32 cellular contexts compared by ENCODE assay signal in the genomic region with DNA sequence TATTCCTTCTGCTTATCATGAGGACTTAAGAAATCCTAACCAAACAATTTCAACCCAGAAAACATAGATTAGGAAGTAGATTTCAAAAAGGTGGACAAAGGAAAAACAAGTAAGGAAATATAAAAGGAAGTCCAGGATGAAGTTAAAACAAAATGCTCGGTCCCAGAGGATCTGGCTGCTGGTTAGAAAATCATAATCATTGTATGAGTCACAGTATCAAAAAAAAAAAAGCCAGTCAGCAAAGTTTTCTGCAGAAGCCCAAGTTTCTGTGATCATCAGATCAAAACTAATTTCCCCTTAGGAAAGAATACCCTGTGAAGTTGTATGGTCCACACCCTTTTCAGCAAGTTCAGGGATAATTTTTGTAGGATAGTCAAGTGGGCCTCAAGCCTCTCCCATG. TPM values are rescaled to one million over a fixed set of nuclear protein-coding genes. Genes with fewer than 3 reads are reported as not detected.
DNase-seq lines count a peak whose midpoint lies in the region; ATAC-seq, FAIRE-seq and TF ChIP-seq lines count a peak whose summit lies in the region.
"Had no signal": no experiment of that assay in that cellular context is flagged by ENCODE, and none has a peak within 500 bp of the region (broad histone marks: within the 10 kb centered on the region; RNA-seq: fewer than 3 reads in every experiment).

No MANE protein-coding gene starts in this region.

- no peak for TF ChIP-seq CTCF in A549 (IDR thresholded peaks at IDR 0.05)
- no peak for TF ChIP-seq CTCF in HFFc6 (IDR thresholded peaks at IDR 0.05)
- TF ChIP-seq CTCF in K562 (IDR thresholded peaks at IDR 0.05 in 2 of 3, conservative IDR thresholded peaks at IDR 0.05 in 1 of 3; ENCODE audit: insufficient read depth in 2 of 3, low read depth in 1 of 3, low read length in 3 of 3) = no peak

- no peaks in the 10 kb centered on the region for H3K27me3 Mint-ChIP-seq in HFFc6 (ENCODE audit: insufficient read depth)
- H3K27me3 Mint-ChIP-seq: type B pancreatic cell had no signal

- H3K9ac ChIP-seq in K562 (ENCODE audit: insufficient read depth in 1 of 2, low read depth in 2 of 2, low read length in 2 of 2) = no peak overlapping the region

- no peaks in the 10 kb centered on the region for H3K9me3 Mint-ChIP-seq in HFFc6
- H3K9me3 Mint-ChIP-seq: type B pancreatic cell had no signal

- H3K36me3 ChIP-seq in K562 (ENCODE audit: control insufficient read depth, insufficient read depth, low read length) = no peaks in the 10 kb centered on the region
- H3K36me3 ChIP-seq: right atrium auricular region had no signal

- H3K4me2 ChIP-seq in A549 = no peak overlapping the region
- H3K4me2 ChIP-seq in K562 (ENCODE audit: insufficient read depth, low read length) = no peak overlapping the region
- H3K4me2 ChIP-seq: PC-9 had no signal

- no peaks in the 10 kb centered on the region for H3K79me2 ChIP-seq in K562 (ENCODE audit: control insufficient read depth, insufficient read depth, low read length)

- H3K27ac Mint-ChIP-seq in HFFc6 = peak overlapping the region; percentile 32
- H3K27ac Mint-ChIP-seq: naive B cell, T-cell, type B pancreatic cell had no signal

- TF ChIP-seq RAD21 in A549 (conservative IDR thresholded peaks at IDR 0.05 in 1 of 2, IDR thresholded peaks at IDR 0.05 in 1 of 2) (no peak), K562 (CRISPR knock-in tag; conservative IDR thresholded peaks at IDR 0.05 in 1 of 2, IDR thresholded peaks at IDR 0.05 in 1 of 2) (no peak)

- intact Hi-C loops in K562 (cut with micrococcal nuclease) = no loop called here

- DNase-seq in A549 (ENCODE audit: low read depth in 1 of 2, low spot score in 1 of 2) (no peak), HFFc6 (no peak), K562 (ENCODE audit: extremely low read depth in 1 of 4, low spot score in 3 of 4) (no peak), fibroblast of the conjunctiva (ENCODE audit: low read depth) (peak; percentile 13)
- DNase-seq in activated CD4-positive, alpha-beta T cell treated with anti-CD3 and anti-CD28 coated beads for 4 hours = no peak
- no peak for DNase-seq in activated CD4-positive, alpha-beta T cell treated with anti-CD3 and anti-CD28 coated beads, Interleukin-2, amount 50 U/mL, for 48 hours
- DNase-seq: activated CD4-positive, alpha-beta T cell treated with anti-CD3 and anti-CD28 coated beads for 1 hour; activated naive CD4-positive, alpha-beta T cell treated with Interleukin-2 at 50 U/mL for 16 hours; activated T-cell treated with anti-CD3 and anti-CD28 coated beads, Interleukin-2, amount 50 U/mL, for 48 hours; anterior cingulate cortex; effector CD4-positive, alpha-beta T cell; H7; head of caudate nucleus; left cardiac atrium; mesenchymal stem cell; naive B cell; NCI-H1694 treated with DMSO at 0.1 percent for 48 hours; PC-9; SHP77 treated with DMSO at 0.1 percent for 48 hours; T-cell had no signal

- TF ChIP-seq POLR2A in A549 (IDR thresholded peaks at IDR 0.05; ENCODE audit: low read length) = no peak
- TF ChIP-seq POLR2A in K562 (conservative IDR thresholded peaks at IDR 0.05) = no peak

- in situ Hi-C loops in K562 (cut with MboI) = no loop called here

- no peak overlapping the region for H3K4me3 Mint-ChIP-seq in HFFc6
- H3K4me3 Mint-ChIP-seq: naive B cell, T-cell had no signal

- H3K9me1 ChIP-seq in K562 (ENCODE audit: control insufficient read depth, insufficient read depth, low read length) = no peaks in the 10 kb centered on the region

- no peaks in the 10 kb centered on the region for H4K20me1 ChIP-seq in K562 (replicated peaks; ENCODE audit: control insufficient read depth, insufficient read depth, low read length)

- H2AFZ ChIP-seq in K562 (ENCODE audit: low read depth, low read length) = no peak overlapping the region
- H2AFZ ChIP-seq: PC-9 had no signal

- H3K9me3 ChIP-seq in A549 (no peaks in the 10 kb centered on the region), K562 (replicated peaks; ENCODE audit: control insufficient read depth, insufficient read depth, low read depth, low read length) (no peaks in the 10 kb centered on the region)
- H3K9me3 ChIP-seq: right atrium auricular region had no signal

- no peak for TF ChIP-seq EP300 in A549 (IDR thresholded peaks at IDR 0.05)
- no peak for TF ChIP-seq EP300 in K562 (IDR thresholded peaks at IDR 0.05; ENCODE audit: low read length)

- ATAC-seq in A549 (no peak), K562 (no peak), GM18870 (IDR thresholded peaks at IDR 0.05; ENCODE audit: unreplicated experiment) (no peak), GM21717 (IDR thresholded peaks at IDR 0.05; ENCODE audit: unreplicated experiment) (no peak)
- ATAC-seq: esophagus mucosa, T-cell had no signal

- CTCF ChIA-PET in A549 (lab: Yijun Ruan, JAX) = no interaction called here
- CTCF ChIA-PET in K562 (lab: Yijun Ruan, JAX; ENCODE audit: low intra/inter-chr PET ratio) = no interaction called here

- FAIRE-seq in A549 (lab: Jason Lieb, UNC) = no peak
- FAIRE-seq in K562 (lab: Jason Lieb, UNC) = no peak
- FAIRE-seq: G401.6, GM18507 had no signal

- H3K4me1 ChIP-seq in A549 (no peaks in the 10 kb centered on the region), K562 (replicated peaks in 1 of 2; ENCODE audit: control insufficient read depth in 2 of 2, insufficient read depth in 2 of 2, low read length in 2 of 2) (no peaks in the 10 kb centered on the region; a peak in 1 of 5 replicates)
- H3K4me1 ChIP-seq: right atrium auricular region had no signal

- POLR2A ChIA-PET in A549 (lab: Yijun Ruan, JAX) (no interaction called here), K562 (lab: Yijun Ruan, JAX) (no interaction called here)

- no peak overlapping the region for H3K27ac ChIP-seq in A549
- no peak overlapping the region for H3K27ac ChIP-seq in K562 (ENCODE audit: extremely low read depth, low read depth, low read length)
- H3K27ac ChIP-seq: C4-2B, PC-9, right atrium auricular region had no signal

- peaks cover 55% of the 10 kb centered on the region for H3K4me1 Mint-ChIP-seq in HFFc6 (ENCODE audit: low read depth)
- H3K4me1 Mint-ChIP-seq: naive B cell, T-cell had no signal

- no peak overlapping the region for H3K4me3 ChIP-seq in A549
- no peak overlapping the region for H3K4me3 ChIP-seq in K562
- H3K4me3 ChIP-seq: PC-9, right atrium auricular region had no signal

- no TSS peak for BruUV-seq in K562 (replicated peaks; lab: Mats Ljungman, UMichigan)

- 20% methylated on average over 1 of the region's 1 CpG for WGBS in A549 (ENCODE audit: missing lambda C conversion rate)
- WGBS in K562 (ENCODE audit: insufficient coverage, low coverage, missing lambda C conversion rate) = 0% methylated on average over 1 of the region's 1 CpG

- no peaks in the 10 kb centered on the region for H3K36me3 Mint-ChIP-seq in HFFc6 (ENCODE audit: low read depth)
- H3K36me3 Mint-ChIP-seq: naive B cell, T-cell, type B pancreatic cell had no signal

- no peaks in the 10 kb centered on the region for H3K27me3 ChIP-seq in K562 (ENCODE audit: control insufficient read depth in 2 of 2, insufficient read depth in 2 of 2, low read length in 2 of 2)
- H3K27me3 ChIP-seq: right atrium auricular region had no signal

TF ChIP-seq in A549, 52 proteins besides CTCF, POLR2A, EP300 and RAD21:
- TF ChIP-seq TFCP2L1 (CRISPR knock-in tag; IDR thresholded peaks at IDR 0.05) = no peak
- peak; percentile 23 for TF ChIP-seq MAFK (IDR thresholded peaks at IDR 0.05; ENCODE audit: partially characterized antibody)

TF ChIP-seq in K562, 482 proteins besides CTCF, POLR2A, EP300 and RAD21:
- TF ChIP-seq ZNF444 (CRISPR knock-in tag; IDR thresholded peaks at IDR 0.05) = no peak
- no peak for TF ChIP-seq ZNF780A (CRISPR knock-in tag; IDR thresholded peaks at IDR 0.05)
- 0 out of 2 replicates have a peak, but pooled peaks have one; percentile 10 for TF ChIP-seq MAFF (IDR thresholded peaks at IDR 0.05; ENCODE audit: low read length)

RNA-seq across cellular contexts. Expression of a gene that starts 43.0 kb away (rescaled TPM):
- polyA plus RNA-seq in A549 (2011; rRNA removed) (not detected in 2 replicates), A549 (2017; fragmentation: RNase III; extraction: RNeasy Plus Mini Kit Qiagen cat#74134 plus additional on column Dnase treatment) (not detected in 3 replicates), K562 (2011; rRNA removed) (not detected in 2 replicates), K562 (2014; fragmentation: Illumina TruSeq; extraction: Trizol) (not detected in 2 replicates), K562 (2014; fragmentation: Nextera tagmentation; extraction: Ambion mirVana) (not detected), K562 (2014; rRNA removed) (not detected in 2 replicates)
- polyA plus RNA-seq in A549 (2012; cell fraction: cytosol; rRNA removed) = not detected in 2 replicates
- not detected in 2 replicates for polyA plus RNA-seq in A549 (2012; cell fraction: nucleus; rRNA removed)
- polyA minus RNA-seq in A549 (2011; rRNA and poly(A)+ RNA removed) = not detected in 2 replicates
- total RNA-seq in HFFc6 (2021; fragmentation: NEBNext Ultra II Directional; extraction: Animal tissue kit (Norgen Biotek cat#: 25700)) = not detected
- not detected in 2 replicates for total RNA-seq in K562 (2011; cell fraction: chromatin; rRNA removed; ENCODE audit: low replicate concordance)
- not detected in 2 replicates for total RNA-seq in K562 (2011; cell fraction: nucleolus; rRNA removed)
- not detected in 2 replicates for total RNA-seq in K562 (2011; cell fraction: nucleoplasm; rRNA removed)
- total RNA-seq in K562 (2014; rRNA removed) (not detected in 2 replicates), K562 (2014; rRNA removed; fragmentation: Illumina TruSeq; extraction: Trizol) (not detected in 2 replicates), K562 (2015; rRNA removed; fragmentation: Illumina TruSeq; extraction: Trizol) (not detected in 2 replicates), K562 (2021) (not detected in 2 replicates)
- polyA plus RNA-seq in K562 (2011; cell fraction: cytosol; rRNA removed) = not detected in 2 replicates
- polyA plus RNA-seq in K562 (2011; cell fraction: nucleus; rRNA removed) = not detected in 2 replicates
- polyA plus RNA-seq in K562 (2012) = not detected in 2 replicates
- not detected in 2 replicates for polyA minus RNA-seq in K562 (2011; rRNA and poly(A)+ RNA removed)
- polyA minus RNA-seq in K562 (2011; cell fraction: cytosol; rRNA and poly(A)+ RNA removed) = not detected in 2 replicates
- polyA minus RNA-seq in K562 (2011; cell fraction: nucleus; rRNA and poly(A)+ RNA removed) = not detected in 2 replicates
- total RNA-seq: A673; activated CD8-positive, alpha-beta memory T cell treated with anti-CD3 and anti-CD28 coated beads for 36 hours; cerebellum; esophagus mucosa; H7; left cardiac atrium; omental fat pad; PC-9; right atrium auricular region; T-cell had no signal
